Comparison of ENCODE assay signal across 24 cellular contexts in genomic region chr12:41563044-41563443, GRCh38.
"Had no signal": no experiment of that assay in that cellular context is flagged by ENCODE, and none has a peak within 500 bp of the region (broad histone marks: within the 10 kb centered on the region; RNA-seq: fewer than 3 reads in every experiment).

No MANE protein-coding gene starts in this region.

- H3K36me3 Mint-ChIP-seq: mesothelial cell of epicardium; naive B cell; natural killer cell; stimulated activated memory B cell treated with anti-CD40 and anti-IgM and Interleukin-4, amounts not matched to agents 10 μg/mL and 1 μg/mL and 100 μg/mL, for 72 hours; type B pancreatic cell had no signal

- H3K27me3 ChIP-seq: ovary, right atrium auricular region, right lobe of liver, tibial nerve, uterus had no signal

- H3K4me3 ChIP-seq: left ventricle myocardium inferior, lung, ovary, right atrium auricular region, right lobe of liver, smooth muscle cell, tibial nerve, uterus had no signal

- H3K27ac Mint-ChIP-seq: mesothelial cell of epicardium; naive B cell; natural killer cell; nephron progenitor cell; progenitor cell of endocrine pancreas; stimulated activated memory B cell treated with anti-CD40 and anti-IgM and Interleukin-4, amounts not matched to agents 10 μg/mL and 1 μg/mL and 100 μg/mL, for 72 hours; stimulated activated naive CD8-positive, alpha-beta T cell treated with anti-CD3 and anti-CD28 coated beads, Interleukin-15, amount 100 ng/mL, for 72 hours; type B pancreatic cell had no signal

- DNase-seq: islet precursor cell; left ventricle myocardium inferior; mesendoderm; naive B cell; natural killer cell; nephron progenitor cell; ovary; right lobe of liver; stimulated activated CD4-positive, alpha-beta T cell treated with anti-CD3 and anti-CD28 coated beads, Interleukin-1b, Interleukin-23, amount 100 ng/mL, for 48 hours; stimulated activated CD4-positive, alpha-beta T cell treated with anti-CD3 and anti-CD28 coated beads, Interleukin-2, amount 100 ng/mL, for 48 hours; stimulated activated CD4-positive, alpha-beta T cell treated with anti-CD3 and anti-CD28 coated beads, Interleukin-4, amount 100 ng/mL, for 4 hours; stimulated activated CD8-positive, alpha-beta memory T cell treated with anti-CD3 and anti-CD28 coated beads, Interleukin-4, amount 100 ng/mL, for 48 hours; stimulated activated naive CD4-positive, alpha-beta T cell treated with Interleukin-2 at 50 U/mL for 16 hours; stimulated activated naive CD8-positive, alpha-beta T cell treated with anti-CD3 and anti-CD28 coated beads, Interleukin-15, amount 100 ng/mL, for 72 hours; substantia nigra; uterus had no signal

- H3K27me3 Mint-ChIP-seq: naive B cell; progenitor cell of endocrine pancreas; stimulated activated memory B cell treated with anti-CD40 and anti-IgM and Interleukin-4, amounts not matched to agents 10 μg/mL and 1 μg/mL and 100 μg/mL, for 72 hours had no signal

- H3K4me1 ChIP-seq: left ventricle myocardium inferior, right atrium auricular region, right lobe of liver, tibial nerve, uterus had no signal

- H3K9me3 Mint-ChIP-seq: naive B cell; nephron progenitor cell; stimulated activated memory B cell treated with anti-CD40 and anti-IgM and Interleukin-4, amounts not matched to agents 10 μg/mL and 1 μg/mL and 100 μg/mL, for 72 hours; stimulated activated naive CD8-positive, alpha-beta T cell treated with anti-CD3 and anti-CD28 coated beads, Interleukin-15, amount 100 ng/mL, for 72 hours had no signal

- H3K9me3 ChIP-seq: left ventricle myocardium inferior, ovary, right atrium auricular region, right lobe of liver, tibial nerve, uterus had no signal

- H3K4me2 ChIP-seq: smooth muscle cell had no signal

- H3K4me1 Mint-ChIP-seq: naive B cell; natural killer cell; stimulated activated memory B cell treated with anti-CD40 and anti-IgM and Interleukin-4, amounts not matched to agents 10 μg/mL and 1 μg/mL and 100 μg/mL, for 72 hours; stimulated activated naive CD8-positive, alpha-beta T cell treated with anti-CD3 and anti-CD28 coated beads, Interleukin-15, amount 100 ng/mL, for 72 hours had no signal

- H3K4me3 Mint-ChIP-seq: mesothelial cell of epicardium; naive B cell; natural killer cell; nephron progenitor cell; stimulated activated memory B cell treated with anti-CD40 and anti-IgM and Interleukin-4, amounts not matched to agents 10 μg/mL and 1 μg/mL and 100 μg/mL, for 72 hours; stimulated activated naive CD8-positive, alpha-beta T cell treated with anti-CD3 and anti-CD28 coated beads, Interleukin-15, amount 100 ng/mL, for 72 hours; type B pancreatic cell had no signal

- H3K36me3 ChIP-seq: left ventricle myocardium inferior, ovary, right atrium auricular region, right lobe of liver, uterus had no signal

- ATAC-seq: natural killer cell; right lobe of liver; stimulated activated memory B cell treated with anti-CD40 and anti-IgM and Interleukin-4, amounts not matched to agents 10 μg/mL and 1 μg/mL and 100 μg/mL, for 72 hours; stimulated activated naive CD8-positive, alpha-beta T cell treated with anti-CD3 and anti-CD28 coated beads, Interleukin-15, amount 100 ng/mL, for 72 hours had no signal

- H3K27ac ChIP-seq: left ventricle myocardium inferior, ovary, right atrium auricular region, right lobe of liver, tibial nerve, uterus had no signal
